ENCODE assay signal across 1 cellular context in the genomic region with DNA sequence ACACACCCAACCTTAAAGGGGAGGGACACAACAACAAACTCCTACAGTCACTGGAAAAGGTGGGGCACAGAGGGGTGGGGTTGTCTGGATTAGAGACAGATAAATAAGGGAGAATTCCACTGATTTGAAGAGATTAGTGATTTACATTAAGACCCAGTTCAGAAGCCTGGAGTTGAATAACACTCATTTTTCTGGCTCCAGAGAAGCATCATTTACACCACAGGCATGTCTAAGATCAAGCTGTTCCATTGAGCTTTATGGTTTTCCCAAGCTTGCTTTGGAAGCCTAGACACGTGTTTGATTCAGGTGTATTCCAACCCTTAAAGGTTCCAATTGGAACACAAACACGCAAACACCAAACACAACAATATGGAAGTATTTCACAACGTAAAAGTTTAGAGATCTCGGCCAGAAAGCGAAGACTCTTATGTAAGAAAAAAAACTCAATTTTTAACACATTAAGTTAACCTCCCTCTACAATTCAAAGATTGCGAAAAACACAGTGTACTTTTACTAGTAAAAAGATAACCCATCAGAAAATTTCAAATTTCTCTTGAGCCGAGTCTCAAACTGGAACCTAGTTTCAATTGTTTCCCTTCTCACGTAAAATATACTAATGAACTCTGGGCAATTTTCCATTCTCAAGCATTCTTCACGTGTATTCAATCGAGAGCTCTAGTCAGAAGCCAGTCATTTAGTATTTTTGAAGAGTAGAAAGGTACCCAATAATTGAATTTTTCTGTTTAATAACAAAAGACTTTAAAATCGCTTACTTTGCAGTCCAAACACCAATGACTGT.
TF ChIP-seq lines count a peak whose summit lies in the region.

No MANE protein-coding gene starts in this region.

TF ChIP-seq in A549, 52 proteins besides CTCF, POLR2A, EP300 and RAD21 (continued from another document):
- TF ChIP-seq, protein P1, sequence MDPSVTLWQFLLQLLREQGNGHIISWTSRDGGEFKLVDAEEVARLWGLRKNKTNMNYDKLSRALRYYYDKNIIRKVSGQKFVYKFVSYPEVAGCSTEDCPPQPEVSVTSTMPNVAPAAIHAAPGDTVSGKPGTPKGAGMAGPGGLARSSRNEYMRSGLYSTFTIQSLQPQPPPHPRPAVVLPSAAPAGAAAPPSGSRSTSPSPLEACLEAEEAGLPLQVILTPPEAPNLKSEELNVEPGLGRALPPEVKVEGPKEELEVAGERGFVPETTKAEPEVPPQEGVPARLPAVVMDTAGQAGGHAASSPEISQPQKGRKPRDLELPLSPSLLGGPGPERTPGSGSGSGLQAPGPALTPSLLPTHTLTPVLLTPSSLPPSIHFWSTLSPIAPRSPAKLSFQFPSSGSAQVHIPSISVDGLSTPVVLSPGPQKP (IDR thresholded peaks at IDR 0.05; ENCODE audit: low read depth, low read length), result no peak
- TF ChIP-seq CBX8 (IDR thresholded peaks at IDR 0.05) (no peak), HOXB5 (CRISPR knock-in tag; IDR thresholded peaks at IDR 0.05) (no peak), MAZ (IDR thresholded peaks at IDR 0.05; ENCODE audit: borderline replicate concordance, low read depth, low read length) (no peak)
